Comparison of ENCODE assay signal across 10 cellular contexts in the genomic region with DNA sequence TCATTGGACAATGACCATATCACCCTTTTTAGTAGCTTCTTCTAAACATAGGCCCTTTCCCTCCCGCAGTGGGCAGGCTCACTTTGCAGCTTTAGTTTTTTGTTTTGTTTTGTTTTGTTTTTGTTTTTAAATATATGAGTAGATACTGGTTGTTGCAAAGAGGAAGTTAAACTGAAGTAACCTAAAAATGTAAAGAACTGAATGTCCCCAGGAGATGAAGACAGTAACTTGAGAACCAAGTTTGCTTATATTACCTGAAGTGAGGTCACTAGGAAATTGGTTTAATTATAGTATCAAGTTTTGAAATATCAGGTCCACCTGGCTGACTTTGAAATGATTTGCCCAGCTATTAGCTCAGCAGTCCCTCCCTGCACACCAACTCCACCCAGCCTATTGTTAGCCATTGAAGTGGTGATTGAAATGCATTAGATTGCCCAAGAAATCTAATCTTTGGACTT. TPM values are rescaled to one million over a fixed set of nuclear protein-coding genes. Genes with fewer than 3 reads are reported as not detected.
DNase-seq lines count a peak whose midpoint lies in the region; ATAC-seq and TF ChIP-seq lines count a peak whose summit lies in the region.
"Had no signal": no experiment of that assay in that cellular context is flagged by ENCODE, and none has a peak within 500 bp of the region (broad histone marks: within the 10 kb centered on the region; RNA-seq: fewer than 3 reads in every experiment).

No MANE protein-coding gene starts in this region.

- no peak for ATAC-seq in stimulated activated naive CD8-positive, alpha-beta T cell treated with anti-CD3 and anti-CD28 coated beads, Interleukin-15, Interleukin-2, amounts not matched to agents 100 U/mL and 50 U/mL, for 24 hours
- peak; percentile 47 for ATAC-seq in esophagus mucosa
- ATAC-seq in GM18505 (IDR thresholded peaks at IDR 0.05; ENCODE audit: unreplicated experiment) = no peak

- H3K9me3 Mint-ChIP-seq in stimulated activated naive CD8-positive, alpha-beta T cell treated with anti-CD3 and anti-CD28 coated beads, Interleukin-15, Interleukin-2, amounts not matched to agents 100 ng/mL and 50 ng/mL, for 24 hours = no peaks in the 10 kb centered on the region

- H3K4me3 Mint-ChIP-seq in stimulated activated naive CD8-positive, alpha-beta T cell treated with anti-CD3 and anti-CD28 coated beads, Interleukin-15, Interleukin-2, amounts not matched to agents 100 ng/mL and 50 ng/mL, for 24 hours = no peak overlapping the region

- TF ChIP-seq POLR2A in GM18505 (IDR thresholded peaks at IDR 0.05; ENCODE audit: borderline replicate concordance, extremely low read depth, insufficient read depth, insufficient read length) = no peak

- peaks cover 44% of the 10 kb centered on the region for H3K36me3 Mint-ChIP-seq in stimulated activated naive CD8-positive, alpha-beta T cell treated with anti-CD3 and anti-CD28 coated beads, Interleukin-15, Interleukin-2, amounts not matched to agents 100 ng/mL and 50 ng/mL, for 24 hours (ENCODE audit: low read depth)

- no peak for DNase-seq in stimulated activated naive CD8-positive, alpha-beta T cell treated with anti-CD3 and anti-CD28 coated beads, Interleukin-15, Interleukin-2, amounts not matched to agents 100 U/mL and 50 U/mL, for 24 hours
- DNase-seq in NCI-H2227 treated with DMSO at 0.1 percent for 48 hours (lab: John Stamatoyannopoulos, UW) (peak; percentile 75), AML-193 (lab: John Stamatoyannopoulos, UW) (no peak)
- no peak for DNase-seq in stimulated activated CD4-positive, alpha-beta T cell treated with anti-CD3 and anti-CD28 coated beads, Interleukin-1b, Interleukin-23, amount 100 ng/mL, for 48 hours
- no peak for DNase-seq in activated CD4-positive, alpha-beta T cell treated with anti-CD3 and anti-CD28 coated beads for 48 hours
- DNase-seq: DND-41; effector CD8-positive, alpha-beta T cell had no signal

- H3K27ac Mint-ChIP-seq in stimulated activated naive CD8-positive, alpha-beta T cell treated with anti-CD3 and anti-CD28 coated beads, Interleukin-15, Interleukin-2, amounts not matched to agents 100 ng/mL and 50 ng/mL, for 24 hours = peak overlapping the region; percentile 80

- peaks cover 96% of the 10 kb centered on the region for H3K4me1 Mint-ChIP-seq in stimulated activated naive CD8-positive, alpha-beta T cell treated with anti-CD3 and anti-CD28 coated beads, Interleukin-15, Interleukin-2, amounts not matched to agents 100 ng/mL and 50 ng/mL, for 24 hours (ENCODE audit: low read depth)

- H3K27me3 Mint-ChIP-seq in stimulated activated naive CD8-positive, alpha-beta T cell treated with anti-CD3 and anti-CD28 coated beads, Interleukin-15, Interleukin-2, amounts not matched to agents 100 ng/mL and 50 ng/mL, for 24 hours = no peaks in the 10 kb centered on the region

RNA-seq across cellular contexts. Expression of a gene that starts 18.2 kb away (rescaled TPM):
- total RNA-seq in esophagus mucosa = 17.9 TPM

RNA-seq across cellular contexts. Expression of a gene that starts 58.6 kb away (rescaled TPM):
- total RNA-seq in esophagus mucosa = 1.6 TPM
